In the genomic region with DNA sequence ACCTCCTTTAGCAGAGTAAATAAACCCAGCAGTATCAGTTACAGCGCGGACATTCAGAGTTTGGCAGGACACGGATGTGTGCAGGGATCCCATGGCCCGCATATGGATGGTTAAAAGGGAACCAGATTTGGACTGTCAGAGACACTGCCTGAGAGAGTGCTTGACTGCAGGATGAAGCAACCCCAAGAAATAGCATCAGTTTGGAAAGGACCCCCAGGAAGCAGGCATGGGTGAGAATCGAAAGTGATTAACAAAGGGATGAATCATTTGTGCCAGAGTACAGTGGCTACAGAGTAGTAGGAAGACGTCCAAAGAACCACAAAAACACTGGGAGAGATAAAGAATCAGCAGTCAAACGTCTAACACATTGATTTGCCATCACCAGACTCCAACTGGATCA, we compare ENCODE assay signal across 10 cellular contexts. TPM values are rescaled to one million over a fixed set of nuclear protein-coding genes. Genes with fewer than 3 reads are reported as not detected.
DNase-seq lines count a peak whose midpoint lies in the region; ATAC-seq and TF ChIP-seq lines count a peak whose summit lies in the region.
"Had no signal": no experiment of that assay in that cellular context is flagged by ENCODE, and none has a peak within 500 bp of the region (broad histone marks: within the 10 kb centered on the region; RNA-seq: fewer than 3 reads in every experiment).

No MANE protein-coding gene starts in this region.

- in situ Hi-C loops in astrocyte of the cerebellum (cut with HindIII; ENCODE audit: low sequenced_read_pairs): loop anchor here (25.0 kb wide), 1 partner anchor 922 kb away; no protein-coding TSS in a partner anchor

- H3K27me3 ChIP-seq in right atrium auricular region: no peaks in the 10 kb centered on the region
- H3K27me3 ChIP-seq: ascending aorta had no signal

- DNase-seq in HCEC 1CT: peak; percentile 63
- DNase-seq in astrocyte of the cerebellum (ENCODE audit: low read depth): peak; percentile 60
- DNase-seq in right atrium auricular region (ENCODE audit: low spot score): no peak
- peak; percentile 49 for DNase-seq in skeletal muscle cell (ENCODE audit: low read depth)
- no peak for DNase-seq in activated CD4-positive, CD25-positive, alpha-beta regulatory T cell (lab: John Stamatoyannopoulos, UW)
- no peak for DNase-seq in NCI-H748 treated with DMSO at 0.1 percent for 48 hours (lab: John Stamatoyannopoulos, UW)

- ATAC-seq in HG02763 (IDR thresholded peaks at IDR 0.05; ENCODE audit: unreplicated experiment): no peak
- no peak for ATAC-seq in GM21576 (IDR thresholded peaks at IDR 0.05; ENCODE audit: unreplicated experiment)
- ATAC-seq: Panc1 had no signal

- H3K9me3 ChIP-seq in right atrium auricular region: no peaks in the 10 kb centered on the region
- H3K9me3 ChIP-seq: ascending aorta had no signal

- peaks cover 0 to 19% of the 10 kb centered on the region in 2 donors for H3K4me1 ChIP-seq in right atrium auricular region
- H3K4me1 ChIP-seq: ascending aorta had no signal

- TF ChIP-seq CTCF in astrocyte of the cerebellum (IDR thresholded peaks at IDR 0.05; ENCODE audit: low read depth, low read length, missing control alignments) (no peak), right atrium auricular region (IDR thresholded peaks at IDR 0.05) (no peak)

- no peaks in the 10 kb centered on the region for H3K36me3 ChIP-seq in right atrium auricular region
- H3K36me3 ChIP-seq: ascending aorta had no signal

- H3K4me3 ChIP-seq in astrocyte of the cerebellum (ENCODE audit: low read depth, low read length) (no peak overlapping the region), right atrium auricular region (peak overlapping the region; percentile 7 to 22), skeletal muscle cell (ENCODE audit: low read depth, low read length) (peak overlapping the region; percentile 5)

- H3K27ac ChIP-seq in right atrium auricular region: peak overlapping the region; percentile 39 to 56
- H3K27ac ChIP-seq: ascending aorta had no signal

RNA-seq across cellular contexts. Expression of a gene that starts 5.5 kb away (rescaled TPM):
- total RNA-seq in right atrium auricular region: 100 to 1,000 TPM; 176 to 687 TPM

Comparison
In these comparisons a context has a peak if more than half of its experiments do, and no peak if none do; other contexts are left out.
1. DNase-seq: peak in HCEC 1CT (single experiment), astrocyte of the cerebellum (single experiment) and skeletal muscle cell (single experiment); none in right atrium auricular region (single experiment), activated CD4-positive, CD25-positive, alpha-beta regulatory T cell (0 of 4) and NCI-H748 treated with DMSO at 0.1 percent for 48 hours (single experiment).